In the genomic region with DNA sequence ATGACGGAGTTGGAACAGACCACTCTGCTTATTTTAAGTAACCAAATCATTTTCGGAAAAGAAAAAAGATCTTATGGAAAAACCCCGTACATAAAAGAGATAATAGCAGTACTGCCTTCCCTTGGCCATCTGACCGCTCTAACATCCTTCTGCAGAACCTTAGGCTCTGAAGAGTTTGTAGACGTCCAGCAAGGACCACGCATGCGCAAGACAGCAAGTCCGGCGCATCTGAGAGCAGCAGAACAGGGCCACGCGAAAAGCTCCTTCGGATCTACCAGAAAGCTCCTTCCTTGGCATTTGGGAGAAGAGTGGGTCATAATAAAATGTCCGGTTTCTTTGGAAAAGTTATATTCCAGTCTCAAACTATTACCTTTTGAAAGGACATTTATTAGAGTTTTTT, we compare ENCODE assay signal across 22 cellular contexts. TPM values are rescaled to one million over a fixed set of nuclear protein-coding genes. Genes with fewer than 3 reads are reported as not detected.
"Had no signal": no experiment of that assay in that cellular context is flagged by ENCODE, and none has a peak within 500 bp of the region (broad histone marks: within the 10 kb centered on the region; RNA-seq: fewer than 3 reads in every experiment).

No MANE protein-coding gene starts in this region.

- H3K4me3 Mint-ChIP-seq: naive thymus-derived CD4-positive, alpha-beta T cell had no signal

- H3K36me3 Mint-ChIP-seq: naive thymus-derived CD4-positive, alpha-beta T cell had no signal

- H3K27ac ChIP-seq: heart left ventricle, neutrophil, psoas muscle had no signal

- DNase-seq: effector memory CD4-positive, alpha-beta T cell; heart left ventricle; hippocampal formation; left colon; left ventricle myocardium superior; naive thymus-derived CD4-positive, alpha-beta T cell; psoas muscle; retina; stimulated activated CD4-positive, alpha-beta T cell treated with anti-CD3 and anti-CD28 coated beads, Interleukin-2, amount 100 ng/mL, for 24 hours; stimulated activated CD4-positive, alpha-beta T cell treated with anti-CD3 and anti-CD28 coated beads, Interleukin-4, amount 100 ng/mL, for 4 hours; stimulated activated naive CD4-positive, alpha-beta T cell treated with Interleukin-2 at 50 U/mL for 16 hours had no signal

- H3K27ac Mint-ChIP-seq: naive thymus-derived CD4-positive, alpha-beta T cell had no signal

- H3K4me1 ChIP-seq: psoas muscle had no signal

- H3K36me3 ChIP-seq: heart left ventricle, neutrophil had no signal

- H3K4me3 ChIP-seq: heart left ventricle, lung, psoas muscle had no signal

- ATAC-seq: esophagus mucosa; heart left ventricle; left colon; left ventricle myocardium superior; naive thymus-derived CD4-positive, alpha-beta T cell; psoas muscle; sciatic nerve had no signal

- H3K9me3 ChIP-seq: heart left ventricle, neutrophil, psoas muscle had no signal

RNA-seq across cellular contexts. Expression of a gene that starts 26.8 kb away (rescaled TPM):
- total RNA-seq: fibroblast of lung, frontal cortex, glomerular endothelial cell, kidney epithelial cell, left ventricle myocardium superior, osteoblast, skeletal muscle tissue had no signal
- polyA plus RNA-seq: fibroblast of lung, neural cell had no signal
